ENCODE assay signal across 8 cellular contexts in the genomic region with DNA sequence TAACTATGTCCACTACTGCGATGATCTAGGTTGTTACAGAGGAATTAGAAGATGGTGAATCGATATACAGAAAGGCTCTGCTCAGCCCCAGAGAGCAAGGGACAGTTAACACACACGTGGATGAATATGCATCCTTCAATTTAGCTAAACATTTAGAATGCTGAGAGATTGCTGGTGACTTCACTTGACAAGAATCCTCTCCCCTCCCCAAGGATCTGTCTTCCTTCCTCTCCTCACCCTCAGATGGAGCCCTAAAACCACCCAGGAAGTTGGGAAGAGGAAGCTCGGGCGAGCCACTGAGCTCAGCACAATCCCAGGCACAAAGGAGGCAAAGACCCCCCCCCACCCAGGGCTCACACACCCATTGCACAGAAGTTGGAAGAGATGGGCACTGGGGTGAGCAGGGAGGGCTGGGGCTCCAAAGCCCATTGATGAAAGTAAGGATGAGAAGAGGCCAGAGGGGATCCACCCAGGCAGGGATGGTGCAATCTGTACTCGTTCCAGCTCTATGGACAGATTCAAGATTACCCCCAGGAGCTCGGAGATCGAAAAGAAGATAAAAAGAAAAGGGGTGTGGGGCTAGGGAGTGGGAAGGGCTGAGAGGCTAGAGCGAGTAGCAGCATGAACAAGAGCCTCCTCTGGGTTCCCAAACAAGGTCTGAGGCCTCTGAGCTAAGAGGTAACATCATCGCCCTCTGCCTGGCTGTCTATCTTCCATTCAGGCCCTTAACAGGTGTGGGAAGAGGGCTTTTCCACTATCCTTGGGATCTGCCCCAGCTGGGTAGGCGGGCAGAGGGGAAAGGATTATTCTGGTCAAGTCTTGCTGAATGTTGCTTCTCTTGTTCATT. TPM values are rescaled to one million over a fixed set of nuclear protein-coding genes. Genes with fewer than 3 reads are reported as not detected.
DNase-seq lines count a peak whose midpoint lies in the region; ATAC-seq, FAIRE-seq and TF ChIP-seq lines count a peak whose summit lies in the region.

No MANE protein-coding gene starts in this region.

- H3K79me2 ChIP-seq in OCI-LY1 (ENCODE audit: insufficient read depth, low read length) = no peaks in the 10 kb centered on the region

- H2AFZ ChIP-seq in OCI-LY1 (ENCODE audit: low read length) = no peak overlapping the region

- H3K4me2 ChIP-seq in OCI-LY1 (ENCODE audit: low read length) = peak overlapping the region; percentile 91

- ATAC-seq in lung (ENCODE audit: insufficient read depth, low FRiP score) (no peak), upper lobe of right lung (no peak)

- peak overlapping the region; percentile 59 for H3K27ac ChIP-seq in OCI-LY1 (ENCODE audit: low read depth, low read length, poor library complexity, severe bottlenecking)
- H3K27ac ChIP-seq in lung (ENCODE audit: low read depth in 1 of 2, low read length in 1 of 2) = peak overlapping the region; percentile 95 to 99
- H3K27ac ChIP-seq in upper lobe of right lung = peak overlapping the region; percentile 96

- WGBS in lung, 2 donors = 10 to 30% methylated on average over 11 of the region's 11 CpGs

- intact Hi-C loops in upper lobe of right lung (cut with DNase I) = no loop called here

- TF ChIP-seq CTCF in OCI-LY1 (IDR thresholded peaks at IDR 0.05; ENCODE audit: low read length) = no peak
- TF ChIP-seq CTCF in cardiac fibroblast (IDR thresholded peaks at IDR 0.05; ENCODE audit: low read depth, low read length) = no peak
- no peak for TF ChIP-seq CTCF in lung (IDR thresholded peaks at IDR 0.05; ENCODE audit: control extremely low read depth, extremely low read depth)
- TF ChIP-seq CTCF in upper lobe of right lung (IDR thresholded peaks at IDR 0.05) = no peak
- TF ChIP-seq CTCF in D721Med (IDR thresholded peaks at IDR 0.05; ENCODE audit: insufficient read depth, missing control alignments) = no peak

- peaks cover 34% of the 10 kb centered on the region for H3K4me1 ChIP-seq in OCI-LY1 (ENCODE audit: insufficient read depth, low read length, severe bottlenecking)
- peaks cover 6 to 13% of the 10 kb centered on the region in 2 donors for H3K4me1 ChIP-seq in lung (ENCODE audit: control insufficient read depth in 2 of 2, insufficient read depth in 2 of 2, low read length in 2 of 2)
- H3K4me1 ChIP-seq in upper lobe of right lung = peaks cover 20% of the 10 kb centered on the region

- H3K4me3 ChIP-seq in OCI-LY1 (ENCODE audit: low read depth, low read length, poor library complexity, severe bottlenecking) = peak overlapping the region; percentile 86
- H3K4me3 ChIP-seq in cardiac fibroblast (replicated peaks in 1 of 2; ENCODE audit: low read depth in 2 of 2, low read length in 2 of 2) = peak overlapping the region; percentile 59 to 73
- H3K4me3 ChIP-seq in lung = peak overlapping the region; percentile 51
- peak overlapping the region; percentile 75 for H3K4me3 ChIP-seq in upper lobe of right lung

- no peak for DNase-seq in GM18507 (ENCODE audit: extremely low spot score, insufficient read length, low read depth)
- peak; percentile 39 to 74 for DNase-seq in cardiac fibroblast (ENCODE audit: low read depth in 2 of 2)
- no peak for DNase-seq in lung (ENCODE audit: low spot score)
- DNase-seq in upper lobe of right lung = no peak
- no peak for DNase-seq in NCI-H1092 (lab: John Stamatoyannopoulos, UW)
- DNase-seq in NCI-H1930 (lab: John Stamatoyannopoulos, UW) = no peak
- no peak for DNase-seq in D721Med (ENCODE audit: insufficient read length, low spot score)

- FAIRE-seq in GM18507 (lab: Jason Lieb, UNC) (peak; percentile 72), D721Med (lab: Jason Lieb, UNC) (no peak)

- H3F3A ChIP-seq in OCI-LY1 (ENCODE audit: insufficient read depth, low read length) = no peaks in the 10 kb centered on the region

- no peaks in the 10 kb centered on the region for H3K9me2 ChIP-seq in OCI-LY1 (ENCODE audit: low read depth, low read length)

- no peaks in the 10 kb centered on the region for H3K9me3 ChIP-seq in OCI-LY1 (ENCODE audit: low read length)
- H3K9me3 ChIP-seq in lung (ENCODE audit: control insufficient read depth in 2 of 2, insufficient read depth in 1 of 2, low read length in 1 of 2) = peaks cover 0 to 4% of the 10 kb centered on the region in 2 donors
- H3K9me3 ChIP-seq in upper lobe of right lung = no peaks in the 10 kb centered on the region

- peak overlapping the region; percentile 86 for H3K9ac ChIP-seq in OCI-LY1 (ENCODE audit: low read length)

- H3K27me3 ChIP-seq in OCI-LY1 (ENCODE audit: insufficient read depth, low read length) (no peaks in the 10 kb centered on the region), lung (ENCODE audit: control insufficient read depth, insufficient read depth) (no peaks in the 10 kb centered on the region), upper lobe of right lung (no peaks in the 10 kb centered on the region)

- H3K36me3 ChIP-seq in OCI-LY1 (ENCODE audit: insufficient read depth, low read length) (peaks cover 23% of the 10 kb centered on the region), lung (ENCODE audit: control insufficient read depth in 2 of 2, insufficient read depth in 2 of 2, low read length in 2 of 2) (peaks cover 7 to 15% of the 10 kb centered on the region in 2 donors), upper lobe of right lung (peaks cover 24% of the 10 kb centered on the region)

- H4K20me1 ChIP-seq in OCI-LY1 (ENCODE audit: insufficient read depth, low read length) = no peaks in the 10 kb centered on the region

RNA-seq across cellular contexts. Expression of a gene that starts 1.3 kb away (rescaled TPM):
- 10 to 100 TPM; 28.4 to 51.5 TPM for total RNA-seq in lung
- polyA plus RNA-seq in lung = 10 to 100 TPM; 34.0 to 63.7 TPM
- total RNA-seq in upper lobe of right lung = 62.4 TPM

RNA-seq across cellular contexts. Expression of a gene that starts 16.9 kb away (rescaled TPM):
- 10 to 100 TPM in 1 of 2 donors, 1 to 10 TPM in 1; 5.3 to 11.3 TPM for total RNA-seq in lung
- polyA plus RNA-seq in lung = 1 to 10 TPM; 3.8 to 5.1 TPM
- 10.8 TPM for total RNA-seq in upper lobe of right lung

RNA-seq across cellular contexts. Expression of a gene that starts 31.9 kb away (rescaled TPM):
- total RNA-seq in lung = 10 to 100 TPM in 1 of 2 donors, 1 to 10 TPM in 1; 5.6 to 40.8 TPM
- 10 to 100 TPM; 36.6 to 37.2 TPM for polyA plus RNA-seq in lung
- 17.3 TPM for total RNA-seq in upper lobe of right lung

RNA-seq across cellular contexts. Expression of a gene that starts 37.8 kb away (rescaled TPM):
- 10 to 100 TPM; 48.1 to 71.4 TPM for total RNA-seq in lung
- 10 to 100 TPM; 58.5 to 70.1 TPM for polyA plus RNA-seq in lung
- 63.2 TPM for total RNA-seq in upper lobe of right lung

RNA-seq across cellular contexts. Expression of a gene that starts 39.8 kb away (rescaled TPM):
- total RNA-seq in lung = 10 to 100 TPM; 29.2 to 48.9 TPM
- polyA plus RNA-seq in lung = 10 to 100 TPM; 30.3 to 38.1 TPM
- total RNA-seq in upper lobe of right lung = 52.8 TPM

Comparison
In these comparisons a context has a peak if more than half of its experiments do, and no peak if none do; other contexts are left out.
1. DNase-seq: peak in cardiac fibroblast (2 of 2); none in GM18507 (single experiment), lung (single experiment), upper lobe of right lung (single experiment), NCI-H1092 (single experiment), NCI-H1930 (0 of 2) and D721Med (single experiment).
2. Peak in every context shown above with its lines, with median percentiles within 50 percentile points of each other: H3K27ac ChIP-seq and H3K4me3 ChIP-seq.